Comparison of ENCODE assay signal across 1 cellular context in the genomic region with DNA sequence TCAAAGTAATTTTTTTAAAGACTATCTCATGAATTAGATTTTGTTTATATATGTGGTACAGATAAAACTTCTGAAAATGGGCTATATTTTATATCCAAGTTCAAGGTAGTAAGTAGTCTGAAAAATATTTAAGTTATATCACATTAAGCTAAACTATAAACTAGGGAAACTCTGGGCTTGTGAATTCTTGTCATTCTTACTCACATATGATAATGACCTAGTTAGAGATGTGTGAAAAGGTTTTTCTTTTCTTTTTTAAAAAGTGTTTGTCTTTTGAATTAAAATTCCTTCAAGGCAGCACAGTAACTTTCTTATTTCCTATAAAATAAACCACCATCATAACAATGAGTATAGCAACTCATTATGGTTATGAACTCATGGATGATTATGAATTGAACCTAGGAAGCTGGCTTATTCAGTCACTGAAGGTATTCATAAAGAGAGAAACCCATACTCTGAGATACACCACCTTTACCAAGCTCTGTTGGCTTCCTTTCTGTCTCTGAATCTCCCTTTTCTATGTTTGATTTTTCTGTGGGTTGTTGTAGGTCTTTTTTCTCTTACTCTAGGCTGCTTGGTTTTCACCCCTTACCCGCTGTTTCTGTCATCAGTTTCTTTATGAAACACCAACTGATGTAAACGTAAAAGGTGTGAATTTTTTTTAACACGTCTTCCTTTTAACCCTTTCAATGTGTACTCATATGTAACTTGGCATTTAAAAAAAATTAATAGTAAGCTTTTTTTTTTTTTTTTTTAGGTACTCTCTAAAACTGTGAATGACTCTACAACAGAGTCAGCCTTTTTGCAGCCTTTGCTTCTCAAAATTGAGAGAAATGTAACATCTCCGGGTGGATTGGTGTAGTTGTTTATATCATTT.
TF ChIP-seq lines count a peak whose summit lies in the region.

No MANE protein-coding gene starts in this region.

TF ChIP-seq in GM12878, 131 proteins besides CTCF, POLR2A, EP300 and RAD21 (continued from another document):
- TF ChIP-seq, protein P1, sequence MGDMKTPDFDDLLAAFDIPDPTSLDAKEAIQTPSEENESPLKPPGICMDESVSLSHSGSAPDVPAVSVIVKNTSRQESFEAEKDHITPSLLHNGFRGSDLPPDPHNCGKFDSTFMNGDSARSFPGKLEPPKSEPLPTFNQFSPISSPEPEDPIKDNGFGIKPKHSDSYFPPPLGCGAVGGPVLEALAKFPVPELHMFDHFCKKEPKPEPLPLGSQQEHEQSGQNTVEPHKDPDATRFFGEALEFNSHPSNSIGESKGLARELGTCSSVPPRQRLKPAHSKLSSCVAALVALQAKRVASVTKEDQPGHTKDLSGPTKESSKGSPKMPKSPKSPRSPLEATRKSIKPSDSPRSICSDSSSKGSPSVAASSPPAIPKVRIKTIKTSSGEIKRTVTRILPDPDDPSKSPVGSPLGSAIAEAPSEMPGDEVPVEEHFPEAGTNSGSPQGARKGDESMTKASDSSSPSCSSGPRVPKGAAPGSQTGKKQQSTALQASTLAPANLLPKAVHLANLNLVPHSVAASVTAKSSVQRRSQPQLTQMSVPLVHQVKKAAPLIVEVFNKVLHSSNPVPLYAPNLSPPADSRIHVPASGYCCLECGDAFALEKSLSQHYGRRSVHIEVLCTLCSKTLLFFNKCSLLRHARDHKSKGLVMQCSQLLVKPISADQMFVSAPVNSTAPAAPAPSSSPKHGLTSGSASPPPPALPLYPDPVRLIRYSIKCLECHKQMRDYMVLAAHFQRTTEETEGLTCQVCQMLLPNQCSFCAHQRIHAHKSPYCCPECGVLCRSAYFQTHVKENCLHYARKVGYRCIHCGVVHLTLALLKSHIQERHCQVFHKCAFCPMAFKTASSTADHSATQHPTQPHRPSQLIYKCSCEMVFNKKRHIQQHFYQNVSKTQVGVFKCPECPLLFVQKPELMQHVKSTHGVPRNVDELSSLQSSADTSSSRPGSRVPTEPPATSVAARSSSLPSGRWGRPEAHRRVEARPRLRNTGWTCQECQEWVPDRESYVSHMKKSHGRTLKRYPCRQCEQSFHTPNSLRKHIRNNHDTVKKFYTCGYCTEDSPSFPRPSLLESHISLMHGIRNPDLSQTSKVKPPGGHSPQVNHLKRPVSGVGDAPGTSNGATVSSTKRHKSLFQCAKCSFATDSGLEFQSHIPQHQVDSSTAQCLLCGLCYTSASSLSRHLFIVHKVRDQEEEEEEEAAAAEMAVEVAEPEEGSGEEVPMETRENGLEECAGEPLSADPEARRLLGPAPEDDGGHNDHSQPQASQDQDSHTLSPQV (IDR thresholded peaks at IDR 0.05): peak; percentile 97
TF ChIP-seq in GM12878: peak in this region for 61.
